Comparison of ENCODE assay signal across 12 cellular contexts in the genomic region with DNA sequence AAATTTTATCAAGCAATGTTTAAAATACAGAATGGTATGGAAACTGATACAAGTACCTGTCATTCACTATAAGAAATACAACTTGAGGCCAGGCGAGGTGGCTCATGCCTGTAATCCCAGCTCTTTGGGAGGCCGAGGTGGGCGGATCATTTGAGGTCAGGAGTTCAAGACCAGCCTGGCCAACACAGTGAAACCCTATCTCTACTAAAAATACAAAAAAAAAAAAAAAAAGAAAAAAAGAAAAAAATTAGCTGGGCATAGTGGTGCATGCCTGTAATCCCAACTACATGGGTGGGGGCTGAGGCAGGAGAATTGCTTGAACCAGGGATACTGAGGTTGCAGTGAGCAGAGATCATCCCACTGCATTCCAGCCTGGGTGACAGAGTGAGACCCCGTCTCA. TPM values are rescaled to one million over a fixed set of nuclear protein-coding genes. Genes with fewer than 3 reads are reported as not detected.
"Had no signal": no experiment of that assay in that cellular context is flagged by ENCODE, and none has a peak within 500 bp of the region (broad histone marks: within the 10 kb centered on the region; RNA-seq: fewer than 3 reads in every experiment).

No MANE protein-coding gene starts in this region.

RNA-seq across cellular contexts. Expression of a gene that starts 2.7 kb away (rescaled TPM):
- total RNA-seq: activated B cell treated with CpG ODN at 0.5 μM for 24 hours; activated CD4-positive, alpha-beta T cell treated with anti-CD3 and anti-CD28 coated beads, Interleukin-2, amount 10 ng/mL, durations not matched to agents 24 days and 14 days; activated CD8-positive, alpha-beta memory T cell treated with anti-CD3 and anti-CD28 coated beads, Interleukin-2, amount 10 ng/mL, durations not matched to agents 7 days and 5 days; activated CD8-positive, alpha-beta T cell treated with anti-CD3 and anti-CD28 coated beads, Interleukin-2, amount 10 ng/mL, durations not matched to agents 7 days and 5 days; T-helper 1 cell treated with Interleukin-12 subunit alpha and Interleukin-12 subunit beta and Interleukin-4 antibody, amounts not matched to agents 30 ng/mL and 1 ng/mL, for 36 hours; T-helper 17 cell; T-helper 2 cell treated with Interferon-gamma antibody and Interleukin-4, amounts not matched to agents 100 ng/mL and 5 ng/mL, for 36 hours had no signal

RNA-seq across cellular contexts. Expression of a gene that starts 43.2 kb away (rescaled TPM):
- total RNA-seq: activated B cell treated with CpG ODN at 0.5 μM for 24 hours; activated CD4-positive, alpha-beta memory T cell treated with anti-CD3 and anti-CD28 coated beads for 36 hours; activated CD4-positive, alpha-beta memory T cell treated with anti-CD3 and anti-CD28 coated beads, Interleukin-2, amount 10 ng/mL, durations not matched to agents 7 days and 5 days; activated CD4-positive, alpha-beta T cell treated with anti-CD3 and anti-CD28 coated beads, Interleukin-2, amount 10 ng/mL, durations not matched to agents 24 days and 14 days; activated CD4-positive, alpha-beta T cell treated with anti-CD3 and anti-CD28 coated beads, Interleukin-2, amount 10 ng/mL, durations not matched to agents 7 days and 5 days; activated CD8-positive, alpha-beta memory T cell treated with anti-CD3 and anti-CD28 coated beads for 36 hours; activated CD8-positive, alpha-beta memory T cell treated with anti-CD3 and anti-CD28 coated beads, Interleukin-2, amount 10 ng/mL, durations not matched to agents 7 days and 5 days; activated CD8-positive, alpha-beta T cell treated with anti-CD3 and anti-CD28 coated beads for 36 hours; activated CD8-positive, alpha-beta T cell treated with anti-CD3 and anti-CD28 coated beads, Interleukin-2, amount 10 ng/mL, durations not matched to agents 7 days and 5 days; T-helper 1 cell treated with Interleukin-12 subunit alpha and Interleukin-12 subunit beta and Interleukin-4 antibody, amounts not matched to agents 30 ng/mL and 1 ng/mL, for 36 hours; T-helper 17 cell; T-helper 2 cell treated with Interferon-gamma antibody and Interleukin-4, amounts not matched to agents 100 ng/mL and 5 ng/mL, for 36 hours had no signal
